Comparison of ENCODE assay signal across 3 cellular contexts in genomic region chr13:113390874-113391497, GRCh38.
TF ChIP-seq lines count a peak whose summit lies in the region.

No MANE protein-coding gene starts in this region.

TF ChIP-seq in SK-N-SH, 30 proteins besides CTCF, POLR2A, EP300 and RAD21:
- TF ChIP-seq MXI1 (IDR thresholded peaks at IDR 0.05; ENCODE audit: low read depth, low read length) (no peak), GATA2 (CRISPR knock-in tag; IDR thresholded peaks at IDR 0.05) (no peak), TCF12 (IDR thresholded peaks at IDR 0.05) (no peak), MAX (IDR thresholded peaks at IDR 0.05; ENCODE audit: low read depth) (no peak), ZBTB33 (IDR thresholded peaks at IDR 0.05; ENCODE audit: borderline replicate concordance, low read depth) (no peak), YY1 (IDR thresholded peaks at IDR 0.05; ENCODE audit: low read depth) (no peak), USF2 (IDR thresholded peaks at IDR 0.05; ENCODE audit: borderline replicate concordance, low read depth, low read length) (no peak)

TF ChIP-seq in SK-N-SH treated with all-trans-retinoic acid at 6 μM for 48 hours, 23 proteins besides CTCF, POLR2A, EP300 and RAD21:
- no peak for TF ChIP-seq RARB (CRISPR knock-in tag; IDR thresholded peaks at IDR 0.05)
- no peak for TF ChIP-seq PATZ1 (CRISPR knock-in tag; IDR thresholded peaks at IDR 0.05; ENCODE audit: borderline replicate concordance)
- TF ChIP-seq PPARA (CRISPR knock-in tag; IDR thresholded peaks at IDR 0.05; ENCODE audit: borderline replicate concordance) = no peak
- no peak for TF ChIP-seq ZNF565 (CRISPR knock-in tag; conservative IDR thresholded peaks at IDR 0.05; ENCODE audit: low read depth)
- TF ChIP-seq BACH2 (CRISPR knock-in tag; IDR thresholded peaks at IDR 0.05; ENCODE audit: borderline replicate concordance) = no peak
- TF ChIP-seq SNAI2 (CRISPR knock-in tag; IDR thresholded peaks at IDR 0.05) = no peak
- no peak for TF ChIP-seq CSRNP3 (CRISPR knock-in tag; IDR thresholded peaks at IDR 0.05)
- no peak for TF ChIP-seq ZFP30 (CRISPR knock-in tag; IDR thresholded peaks at IDR 0.05)
- TF ChIP-seq CREB5 (CRISPR knock-in tag; IDR thresholded peaks at IDR 0.05; ENCODE audit: low read depth) = no peak
TF ChIP-seq in SK-N-SH treated with all-trans-retinoic acid at 6 μM for 48 hours: peak in this region for 0.

TF ChIP-seq in endothelial cell of umbilical vein, 7 proteins besides CTCF, POLR2A, EP300 and RAD21:
- TF ChIP-seq GATA2 (IDR thresholded peaks at IDR 0.05; ENCODE audit: insufficient read depth, insufficient read length, low read depth, low read length) = peak; percentile 63
- TF ChIP-seq JUN (IDR thresholded peaks at IDR 0.05; ENCODE audit: borderline replicate concordance, insufficient read depth, insufficient read length, low read depth) = no peak
- no peak for TF ChIP-seq EZH2 (IDR thresholded peaks at IDR 0.05; ENCODE audit: borderline replicate concordance, low read depth, low read length, severe bottlenecking)
- no peak for TF ChIP-seq MAX (IDR thresholded peaks at IDR 0.05; ENCODE audit: insufficient read depth, insufficient read length)
